19 cellular contexts compared by ENCODE assay signal in the genomic region with DNA sequence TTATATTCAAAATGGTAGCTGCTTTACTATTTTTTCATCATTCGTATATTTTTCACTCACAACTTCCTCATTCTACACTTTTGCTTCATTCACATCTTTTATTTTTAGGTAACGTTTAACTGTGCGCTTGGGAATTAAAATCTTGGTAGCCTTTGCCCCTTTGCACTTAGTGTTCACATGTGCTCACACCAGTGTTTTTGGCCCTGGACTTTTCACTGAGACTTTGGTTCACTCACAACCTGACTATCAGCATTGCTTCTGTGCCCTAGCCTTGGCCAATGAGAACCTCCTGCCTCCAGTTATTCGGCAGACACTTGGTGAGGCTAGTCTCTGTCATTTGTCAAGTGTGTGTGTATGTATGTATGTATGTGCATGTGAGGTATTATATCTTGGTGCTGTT.
DNase-seq lines count a peak whose midpoint lies in the region; ATAC-seq and TF ChIP-seq lines count a peak whose summit lies in the region.
"Had no signal": no experiment of that assay in that cellular context is flagged by ENCODE, and none has a peak within 500 bp of the region (broad histone marks: within the 10 kb centered on the region; RNA-seq: fewer than 3 reads in every experiment).

No MANE protein-coding gene starts in this region.

- in situ Hi-C loops in IMR-90 (cut with MboI; ENCODE audit: low sequenced_read_pairs): no loop called here

- peak overlapping the region; percentile 12; the same call in 1 of the 2 replicates for H4K91ac ChIP-seq in IMR-90 (ENCODE audit: insufficient read depth, low read depth, low read length)

- no peak overlapping the region for H2AK5ac ChIP-seq in IMR-90 (ENCODE audit: low read depth, low read length)

- no peak overlapping the region for H3K56ac ChIP-seq in IMR-90 (ENCODE audit: extremely low read depth, insufficient read depth, low read length)

- ATAC-seq in IMR-90 (ENCODE audit: low read depth): no peak
- ATAC-seq in left lobe of liver: peak; percentile 63
- no peak for ATAC-seq in HG03108 (IDR thresholded peaks at IDR 0.05; ENCODE audit: unreplicated experiment)
- ATAC-seq: A549; CD8-positive, alpha-beta T cell had no signal

- TF ChIP-seq CTCF in MCF 10A (IDR thresholded peaks at IDR 0.05; ENCODE audit: unreplicated experiment) (no peak), breast epithelium (IDR thresholded peaks at IDR 0.05) (no peak), IMR-90 (conservative IDR thresholded peaks at IDR 0.05; ENCODE audit: low read depth, low read length) (no peak), brain (conservative IDR thresholded peaks at IDR 0.05) (no peak)

- H3K4ac ChIP-seq in IMR-90 (ENCODE audit: low read depth, low read length): no peak overlapping the region

- no peak overlapping the region for H2BK15ac ChIP-seq in IMR-90 (ENCODE audit: low read depth, low read length)

- no peak overlapping the region for H2BK20ac ChIP-seq in IMR-90 (ENCODE audit: low read depth, low read length)

- H3K4me1 ChIP-seq in breast epithelium (no peaks in the 10 kb centered on the region), IMR-90 (ENCODE audit: control insufficient read depth, insufficient read depth, low read length) (no peaks in the 10 kb centered on the region)
- H3K4me1 ChIP-seq: A549; BLaER1 treated with 17β-estradiol and CSF1 and Interleukin-3, amounts not matched to agents 10 nM and 100 nM; Caco-2 had no signal

- POLR2A ChIA-PET in MCF 10A (lab: Yijun Ruan, JAX) (interaction anchor here (1.3 kb wide), 1 partner anchor 60 kb away, joined by 4 read pairs; no protein-coding TSS in a partner anchor), IMR-90 (lab: Charles Lee; ENCODE audit: unreplicated experiment) (no interaction called here)

- intact Hi-C loops in MCF 10A (cut with micrococcal nuclease) (no loop called here), breast epithelium (cut with DNase I; ENCODE audit: low total_unique reads) (loop anchor here (10.0 kb wide), 1 partner anchor 1543 kb away; no protein-coding TSS in a partner anchor), IMR-90 (cut with micrococcal nuclease) (no loop called here)

- peaks cover 3% of the 10 kb centered on the region; the same call in 1 of the 2 replicates for H3K9me1 ChIP-seq in IMR-90 (ENCODE audit: insufficient read depth, low read length)

- no peak overlapping the region for H3K14ac ChIP-seq in IMR-90 (replicated peaks; ENCODE audit: low read depth, low read length)

- H3K4me2 ChIP-seq in IMR-90 (ENCODE audit: low read depth, low read length): no peak overlapping the region
- H3K4me2 ChIP-seq: A549; BLaER1 treated with 17β-estradiol and CSF1 and Interleukin-3, amounts not matched to agents 10 nM and 100 nM had no signal

- H3K9ac ChIP-seq in IMR-90 (ENCODE audit: low read depth, low read length): no peak overlapping the region
- H3K9ac ChIP-seq: BLaER1 treated with 17β-estradiol and CSF1 and Interleukin-3, amounts not matched to agents 10 nM and 100 nM had no signal

- H3K27me3 Mint-ChIP-seq in MCF 10A (ENCODE audit: insufficient read depth, unreplicated experiment): no peaks in the 10 kb centered on the region
- peaks cover 3% of the 10 kb centered on the region for H3K27me3 Mint-ChIP-seq in brain
- H3K27me3 Mint-ChIP-seq: B cell; CD4-positive, alpha-beta T cell had no signal

- BruUV-seq in MCF 10A (replicated peaks; lab: Mats Ljungman, UMichigan) (no TSS peak), IMR-90 (replicated peaks; lab: Mats Ljungman, UMichigan) (no TSS peak)

- H3K23ac ChIP-seq in IMR-90 (ENCODE audit: low read depth, low read length): no peak overlapping the region

- no peak overlapping the region for H3K27ac ChIP-seq in breast epithelium
- no peak overlapping the region for H3K27ac ChIP-seq in IMR-90 (ENCODE audit: insufficient read depth, low read length)
- H3K27ac ChIP-seq: 22Rv1; A549; BLaER1 treated with 17β-estradiol and CSF1 and Interleukin-3, amounts not matched to agents 10 nM and 100 nM; C4-2B had no signal

- H3K4me3 Mint-ChIP-seq in MCF 10A (ENCODE audit: unreplicated experiment) (no peak overlapping the region), brain (no peak overlapping the region)
- H3K4me3 Mint-ChIP-seq: B cell; CD4-positive, alpha-beta T cell; CD8-positive, alpha-beta T cell had no signal

- H3K4me3 ChIP-seq in breast epithelium (no peak overlapping the region), IMR-90 (ENCODE audit: insufficient read depth, low read depth, low read length) (no peak overlapping the region)
- H3K4me3 ChIP-seq: A549; BLaER1 treated with 17β-estradiol and CSF1 and Interleukin-3, amounts not matched to agents 10 nM and 100 nM had no signal

- 93% methylated on average over 2 of the region's 4 CpGs; no CpG with 5 or more reads in 1 of the 2 experiments for WGBS in IMR-90 (ENCODE audit: extremely low coverage in 2 of 2, insufficient read length in 1 of 2), 2 experiments

- no peaks in the 10 kb centered on the region for H3K79me1 ChIP-seq in IMR-90 (ENCODE audit: low read depth in 1 of 2, low read length in 2 of 2)

- dilution Hi-C loops in IMR-90 (cut with HindIII; ENCODE audit: low sequenced_read_pairs, unreplicated experiment): no loop called here

- H3K4me1 Mint-ChIP-seq in MCF 10A (ENCODE audit: insufficient read depth, unreplicated experiment) (peaks cover 22% of the 10 kb centered on the region), brain (peaks cover 55% of the 10 kb centered on the region)
- H3K4me1 Mint-ChIP-seq: B cell had no signal

- TF ChIP-seq RAD21 in IMR-90 (IDR thresholded peaks at IDR 0.05; ENCODE audit: low read length): no peak

- no peak overlapping the region for H2BK5ac ChIP-seq in IMR-90 (ENCODE audit: low read depth, low read length, poor library complexity, severe bottlenecking)

- no peaks in the 10 kb centered on the region for H3K36me3 Mint-ChIP-seq in MCF 10A (ENCODE audit: insufficient read depth, unreplicated experiment)
- no peaks in the 10 kb centered on the region for H3K36me3 Mint-ChIP-seq in brain
- H3K36me3 Mint-ChIP-seq: CD8-positive, alpha-beta T cell had no signal

- no peaks in the 10 kb centered on the region for H4K20me1 ChIP-seq in IMR-90 (ENCODE audit: insufficient read depth, low read length)
- H4K20me1 ChIP-seq: BLaER1 treated with 17β-estradiol and CSF1 and Interleukin-3, amounts not matched to agents 10 nM and 100 nM had no signal

- H3K27ac Mint-ChIP-seq in MCF 10A (ENCODE audit: low read depth, unreplicated experiment): peak overlapping the region; percentile 51
- peak overlapping the region in 3 of 5 experiments; percentile 27 to 85 (median 53) for H3K27ac Mint-ChIP-seq in brain
- H3K27ac Mint-ChIP-seq: B cell; CD4-positive, alpha-beta T cell; CD8-positive, alpha-beta T cell had no signal

- no peaks in the 10 kb centered on the region for H3K9me3 ChIP-seq in breast epithelium
- H3K9me3 ChIP-seq in IMR-90 (ENCODE audit: control insufficient read depth, insufficient read depth, low read length): 0 out of 2 replicates have a peak, but pooled peaks cover 2% of the 10 kb centered on the region
- H3K9me3 ChIP-seq: A549; BLaER1 treated with 17β-estradiol and CSF1 and Interleukin-3, amounts not matched to agents 10 nM and 100 nM; Caco-2 had no signal

- H3K27me3 ChIP-seq in breast epithelium (no peaks in the 10 kb centered on the region), IMR-90 (ENCODE audit: control insufficient read depth, insufficient read depth, low read length) (no peaks in the 10 kb centered on the region)
- H3K27me3 ChIP-seq: BLaER1 treated with 17β-estradiol and CSF1 and Interleukin-3, amounts not matched to agents 10 nM and 100 nM had no signal

- DNase-seq in MCF 10A (ENCODE audit: unreplicated experiment): no peak
- DNase-seq in breast epithelium (ENCODE audit: low spot score in 2 of 2): no peak
- no peak for DNase-seq in IMR-90
- DNase-seq in left lobe of liver (ENCODE audit: low spot score): no peak
- DNase-seq in LoVo (ENCODE audit: low spot score): no peak
- DNase-seq: AML-193; Caco-2; Calu3; CD4-positive, alpha-beta T cell; CD8-positive, alpha-beta T cell; DMS79 treated with DMSO at 0.1 percent for 48 hours; GF-D8 had no signal

- no peak overlapping the region for H2BK120ac ChIP-seq in IMR-90 (ENCODE audit: low read depth, low read length)

- no peak for TF ChIP-seq POLR2A in breast epithelium (IDR thresholded peaks at IDR 0.05)
- TF ChIP-seq POLR2A in IMR-90 (IDR thresholded peaks at IDR 0.05; ENCODE audit: low read depth, low read length): no peak

- no peak overlapping the region for H2AK9ac ChIP-seq in IMR-90 (replicated peaks; ENCODE audit: low read depth, low read length, poor library complexity)

- H4K8ac ChIP-seq in IMR-90 (ENCODE audit: low read depth in 2 of 2, low read length in 2 of 2): no peak overlapping the region

- H3K36me3 ChIP-seq in breast epithelium (no peaks in the 10 kb centered on the region), IMR-90 (ENCODE audit: control insufficient read depth, insufficient read depth, low read length) (no peaks in the 10 kb centered on the region)
- H3K36me3 ChIP-seq: BLaER1 treated with 17β-estradiol and CSF1 and Interleukin-3, amounts not matched to agents 10 nM and 100 nM had no signal

- no peak overlapping the region for H4K5ac ChIP-seq in IMR-90 (ENCODE audit: low read depth, low read length)

- no peaks in the 10 kb centered on the region for H3K9me3 Mint-ChIP-seq in MCF 10A (ENCODE audit: unreplicated experiment)
- H3K9me3 Mint-ChIP-seq in brain: no peaks in the 10 kb centered on the region
- H3K9me3 Mint-ChIP-seq: CD4-positive, alpha-beta T cell; CD8-positive, alpha-beta T cell had no signal

- no peak overlapping the region for H3K18ac ChIP-seq in IMR-90 (ENCODE audit: low read depth, low read length)

- H2AFZ ChIP-seq in IMR-90 (replicated peaks; ENCODE audit: low read length, poor library complexity): no peak overlapping the region

- CTCF ChIA-PET in MCF 10A (lab: Yijun Ruan, JAX): no interaction called here
- CTCF ChIA-PET in IMR-90 (lab: Yijun Ruan, JAX): no interaction called here

TF ChIP-seq in IMR-90, 13 proteins besides CTCF, POLR2A, EP300 and RAD21:
- TF ChIP-seq CEBPB (IDR thresholded peaks at IDR 0.05; ENCODE audit: low read depth, low read length): no peak
